In the genomic region with DNA sequence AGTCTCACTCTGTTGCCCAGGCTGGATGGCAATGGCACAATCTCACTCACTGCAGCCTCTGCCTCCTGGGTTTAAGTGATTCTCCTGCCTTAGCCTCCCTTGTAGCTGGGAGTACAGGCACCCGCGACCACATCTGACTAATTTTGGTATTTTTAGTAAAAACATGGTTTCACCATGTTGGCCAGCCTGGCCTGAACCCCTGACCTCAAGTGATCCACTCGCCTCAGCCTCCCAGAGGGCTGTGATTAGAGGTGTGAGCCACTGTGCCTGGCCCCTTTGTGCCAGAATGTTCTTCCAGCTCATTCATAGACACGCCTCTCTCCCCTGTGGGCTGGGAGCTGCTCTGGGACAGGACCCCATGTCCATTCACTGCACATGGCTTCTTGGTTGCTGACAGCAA, we compare ENCODE assay signal across 22 cellular contexts. TPM values are rescaled to one million over a fixed set of nuclear protein-coding genes. Genes with fewer than 3 reads are reported as not detected.
DNase-seq lines count a peak whose midpoint lies in the region; ATAC-seq and TF ChIP-seq lines count a peak whose summit lies in the region.
"Had no signal": no experiment of that assay in that cellular context is flagged by ENCODE, and none has a peak within 500 bp of the region (broad histone marks: within the 10 kb centered on the region; RNA-seq: fewer than 3 reads in every experiment).

No MANE protein-coding gene starts in this region.

- no peaks in the 10 kb centered on the region for H3K9me3 ChIP-seq in WERI-Rb-1 (ENCODE audit: severe bottlenecking)
- H3K9me3 ChIP-seq: A549, HAP-1, lower lobe of right lung, prostate gland had no signal

- intact Hi-C loops in activated CD4-positive, alpha-beta T cell treated with anti-CD3 and anti-CD28 coated beads for 36 hours (cut with DNase I, micrococcal nuclease), result no loop called here
- intact Hi-C loops in activated CD4-positive, alpha-beta T cell treated with anti-CD3 and anti-CD28 coated beads, Interleukin-2, amount 10 ng/mL, durations not matched to agents 24 days and 14 days (cut with micrococcal nuclease), result no loop called here

- no peak for TF ChIP-seq CTCF in WERI-Rb-1 (IDR thresholded peaks at IDR 0.05; ENCODE audit: low read depth, low read length)

- no peaks in the 10 kb centered on the region for H3K4me1 Mint-ChIP-seq in activated CD4-positive, alpha-beta T cell treated with anti-CD3 and anti-CD28 coated beads for 36 hours
- peaks cover 3% of the 10 kb centered on the region for H3K4me1 Mint-ChIP-seq in activated CD4-positive, alpha-beta T cell treated with anti-CD3 and anti-CD28 coated beads, Interleukin-2, amount 10 ng/mL, durations not matched to agents 24 days and 14 days
- H3K4me1 Mint-ChIP-seq in activated CD8-positive, alpha-beta T cell treated with anti-CD3 and anti-CD28 coated beads, Interleukin-2, amount 10 ng/mL, durations not matched to agents 7 days and 5 days (ENCODE audit: low read depth), result peaks cover 16% of the 10 kb centered on the region
- H3K4me1 Mint-ChIP-seq in memory B cell, result peaks cover 8% of the 10 kb centered on the region

- no peaks in the 10 kb centered on the region for H3K27me3 ChIP-seq in WERI-Rb-1 (ENCODE audit: insufficient read depth, low read depth, severe bottlenecking)
- H3K27me3 ChIP-seq: dorsolateral prefrontal cortex had no signal

- peak; percentile 28 for ATAC-seq in activated CD4-positive, alpha-beta T cell treated with anti-CD3 and anti-CD28 coated beads for 36 hours
- no peak for ATAC-seq in activated CD8-positive, alpha-beta T cell treated with anti-CD3 and anti-CD28 coated beads, Interleukin-2, amount 10 ng/mL, durations not matched to agents 7 days and 5 days
- ATAC-seq in memory B cell (ENCODE audit: low read depth), result no peak
- ATAC-seq: activated CD4-positive, CD25-positive, alpha-beta regulatory T cell treated with anti-CD3 and anti-CD28 coated beads, Interleukin-2, amount 50 U/mL, for 24 hours had no signal

- H3K27me3 Mint-ChIP-seq in activated CD4-positive, alpha-beta T cell treated with anti-CD3 and anti-CD28 coated beads for 36 hours, result no peaks in the 10 kb centered on the region
- H3K27me3 Mint-ChIP-seq in activated CD4-positive, alpha-beta T cell treated with anti-CD3 and anti-CD28 coated beads, Interleukin-2, amount 10 ng/mL, durations not matched to agents 24 days and 14 days, result no peaks in the 10 kb centered on the region
- no peaks in the 10 kb centered on the region for H3K27me3 Mint-ChIP-seq in activated CD8-positive, alpha-beta T cell treated with anti-CD3 and anti-CD28 coated beads, Interleukin-2, amount 10 ng/mL, durations not matched to agents 7 days and 5 days (ENCODE audit: low read depth)
- no peaks in the 10 kb centered on the region for H3K27me3 Mint-ChIP-seq in memory B cell
- H3K27me3 Mint-ChIP-seq: B cell; central memory CD8-positive, alpha-beta T cell had no signal

- no peak overlapping the region for H3K4me3 ChIP-seq in WERI-Rb-1 (ENCODE audit: low read depth, low read length)
- H3K4me3 ChIP-seq: A549, dorsolateral prefrontal cortex, HAP-1, lower lobe of right lung, prostate gland had no signal

- no peak overlapping the region for H3K4me3 Mint-ChIP-seq in activated CD4-positive, alpha-beta T cell treated with anti-CD3 and anti-CD28 coated beads for 36 hours
- no peak overlapping the region for H3K4me3 Mint-ChIP-seq in activated CD4-positive, alpha-beta T cell treated with anti-CD3 and anti-CD28 coated beads, Interleukin-2, amount 10 ng/mL, durations not matched to agents 24 days and 14 days
- H3K4me3 Mint-ChIP-seq in activated CD8-positive, alpha-beta T cell treated with anti-CD3 and anti-CD28 coated beads, Interleukin-2, amount 10 ng/mL, durations not matched to agents 7 days and 5 days, result no peak overlapping the region
- no peak overlapping the region for H3K4me3 Mint-ChIP-seq in memory B cell
- H3K4me3 Mint-ChIP-seq: B cell; central memory CD8-positive, alpha-beta T cell had no signal

- H3K36me3 ChIP-seq in WERI-Rb-1, result peaks cover 39% of the 10 kb centered on the region

- H3K36me3 Mint-ChIP-seq in activated CD4-positive, alpha-beta T cell treated with anti-CD3 and anti-CD28 coated beads for 36 hours (ENCODE audit: low read depth), result peaks cover 13% of the 10 kb centered on the region
- peaks cover 42% of the 10 kb centered on the region for H3K36me3 Mint-ChIP-seq in activated CD4-positive, alpha-beta T cell treated with anti-CD3 and anti-CD28 coated beads, Interleukin-2, amount 10 ng/mL, durations not matched to agents 24 days and 14 days (ENCODE audit: low read depth)
- H3K36me3 Mint-ChIP-seq in activated CD8-positive, alpha-beta T cell treated with anti-CD3 and anti-CD28 coated beads, Interleukin-2, amount 10 ng/mL, durations not matched to agents 7 days and 5 days (ENCODE audit: low read depth), result peaks cover 17% of the 10 kb centered on the region
- peaks cover 6% of the 10 kb centered on the region for H3K36me3 Mint-ChIP-seq in memory B cell

- no peak for DNase-seq in activated CD4-positive, alpha-beta T cell treated with anti-CD3 and anti-CD28 coated beads for 36 hours
- no peak for DNase-seq in activated CD4-positive, alpha-beta T cell treated with anti-CD3 and anti-CD28 coated beads, Interleukin-2, amount 10 ng/mL, durations not matched to agents 24 days and 14 days
- DNase-seq in EL (peak; percentile 16), memory B cell (ENCODE audit: low spot score in 2 of 2) (no peak), WERI-Rb-1 (no peak), OCI-M2 (lab: John Stamatoyannopoulos, UW; ENCODE audit: unreplicated experiment) (no peak)
- DNase-seq in activated CD8-positive, alpha-beta T cell treated with anti-CD3 and anti-CD28 coated beads, Interleukin-2, amount 10 ng/mL, durations not matched to agents 7 days and 5 days, result no peak
- DNase-seq in stimulated activated CD4-positive, alpha-beta T cell treated with anti-CD3 and anti-CD28 coated beads, Interleukin-2, amount 100 ng/mL, for 24 hours, result no peak
- DNase-seq: activated naive CD4-positive, alpha-beta T cell treated with anti-CD3 and anti-CD28 coated beads, Interleukin-2, amount 50 U/mL, for 16 hours; activated T-cell treated with anti-CD3 and anti-CD28 coated beads, Interleukin-2, amount 50 U/mL, for 48 hours; DMS79; dorsolateral prefrontal cortex; kidney; lower lobe of right lung; NCI-H446; Right ventricle myocardium superior had no signal

- CTCF ChIA-PET in activated CD4-positive, alpha-beta T cell treated with anti-CD3 and anti-CD28 coated beads for 36 hours (lab: Charles Lee), result no interaction called here
- CTCF ChIA-PET in activated CD8-positive, alpha-beta T cell treated with anti-CD3 and anti-CD28 coated beads, Interleukin-2, amount 10 ng/mL, durations not matched to agents 7 days and 5 days (lab: Charles Lee), result no interaction called here

- POLR2A ChIA-PET in activated CD4-positive, alpha-beta T cell treated with anti-CD3 and anti-CD28 coated beads for 36 hours (lab: Charles Lee), result no interaction called here
- POLR2A ChIA-PET in activated CD8-positive, alpha-beta T cell treated with anti-CD3 and anti-CD28 coated beads, Interleukin-2, amount 10 ng/mL, durations not matched to agents 7 days and 5 days (lab: Charles Lee), result no interaction called here

- no peaks in the 10 kb centered on the region for H3K9me3 Mint-ChIP-seq in activated CD4-positive, alpha-beta T cell treated with anti-CD3 and anti-CD28 coated beads for 36 hours (ENCODE audit: low read depth)
- H3K9me3 Mint-ChIP-seq in activated CD4-positive, alpha-beta T cell treated with anti-CD3 and anti-CD28 coated beads, Interleukin-2, amount 10 ng/mL, durations not matched to agents 24 days and 14 days, result no peaks in the 10 kb centered on the region
- no peaks in the 10 kb centered on the region for H3K9me3 Mint-ChIP-seq in activated CD8-positive, alpha-beta T cell treated with anti-CD3 and anti-CD28 coated beads, Interleukin-2, amount 10 ng/mL, durations not matched to agents 7 days and 5 days (ENCODE audit: insufficient read depth)
- no peaks in the 10 kb centered on the region for H3K9me3 Mint-ChIP-seq in memory B cell
- H3K9me3 Mint-ChIP-seq: central memory CD8-positive, alpha-beta T cell had no signal

- H3K27ac ChIP-seq in WERI-Rb-1, result no peak overlapping the region
- H3K27ac ChIP-seq: A549, lower lobe of right lung, prostate gland had no signal

- no peak overlapping the region for H3K27ac Mint-ChIP-seq in activated CD4-positive, alpha-beta T cell treated with anti-CD3 and anti-CD28 coated beads for 36 hours
- H3K27ac Mint-ChIP-seq in activated CD4-positive, alpha-beta T cell treated with anti-CD3 and anti-CD28 coated beads, Interleukin-2, amount 10 ng/mL, durations not matched to agents 24 days and 14 days, result no peak overlapping the region
- peak overlapping the region; percentile 16 for H3K27ac Mint-ChIP-seq in activated CD8-positive, alpha-beta T cell treated with anti-CD3 and anti-CD28 coated beads, Interleukin-2, amount 10 ng/mL, durations not matched to agents 7 days and 5 days
- H3K27ac Mint-ChIP-seq in memory B cell, result peak overlapping the region; percentile 50

RNA-seq across cellular contexts. Expression of a gene that starts 9.1 kb away (rescaled TPM):
- 10 to 100 TPM; 34.7 to 53.8 TPM for total RNA-seq in activated CD4-positive, alpha-beta T cell treated with anti-CD3 and anti-CD28 coated beads for 36 hours
- 85.2 and 90.8 TPM in 2 replicates for total RNA-seq in activated CD4-positive, alpha-beta T cell treated with anti-CD3 and anti-CD28 coated beads, Interleukin-2, amount 10 ng/mL, durations not matched to agents 24 days and 14 days
- 10 to 100 TPM; 49.6 to 54.9 TPM for total RNA-seq in activated CD8-positive, alpha-beta T cell treated with anti-CD3 and anti-CD28 coated beads, Interleukin-2, amount 10 ng/mL, durations not matched to agents 7 days and 5 days

RNA-seq across cellular contexts. Expression of a gene that starts 21.7 kb away (rescaled TPM):
- total RNA-seq in activated CD4-positive, alpha-beta T cell treated with anti-CD3 and anti-CD28 coated beads for 36 hours, result 10 to 100 TPM; 14.1 to 15.4 TPM
- total RNA-seq in activated CD4-positive, alpha-beta T cell treated with anti-CD3 and anti-CD28 coated beads, Interleukin-2, amount 10 ng/mL, durations not matched to agents 24 days and 14 days, result 12.5 and 13.5 TPM in 2 replicates
- 10 to 100 TPM; 19.4 to 20.2 TPM for total RNA-seq in activated CD8-positive, alpha-beta T cell treated with anti-CD3 and anti-CD28 coated beads, Interleukin-2, amount 10 ng/mL, durations not matched to agents 7 days and 5 days

Comparison
In these comparisons a context has a peak if more than half of its experiments do, and no peak if none do; other contexts are left out.
1. H3K27ac Mint-ChIP-seq: peak in activated CD8-positive, alpha-beta T cell treated with anti-CD3 and anti-CD28 coated beads, Interleukin-2, amount 10 ng/mL, durations not matched to agents 7 days and 5 days (single experiment) and memory B cell (single experiment); none in activated CD4-positive, alpha-beta T cell treated with anti-CD3 and anti-CD28 coated beads for 36 hours (single experiment) and activated CD4-positive, alpha-beta T cell treated with anti-CD3 and anti-CD28 coated beads, Interleukin-2, amount 10 ng/mL, durations not matched to agents 24 days and 14 days (single experiment).